1 cellular context compared by ENCODE assay signal in genomic region chr5:14663734-14664269, GRCh38.
TF ChIP-seq lines count a peak whose summit lies in the region.

No MANE protein-coding gene starts in this region.

TF ChIP-seq in IMR-90, 13 proteins besides CTCF, POLR2A, EP300 and RAD21 (continued from another document):
- no peak for TF ChIP-seq CHD1 (IDR thresholded peaks at IDR 0.05; ENCODE audit: low read depth, low read length)
